19 cellular contexts compared by ENCODE assay signal in the genomic region with DNA sequence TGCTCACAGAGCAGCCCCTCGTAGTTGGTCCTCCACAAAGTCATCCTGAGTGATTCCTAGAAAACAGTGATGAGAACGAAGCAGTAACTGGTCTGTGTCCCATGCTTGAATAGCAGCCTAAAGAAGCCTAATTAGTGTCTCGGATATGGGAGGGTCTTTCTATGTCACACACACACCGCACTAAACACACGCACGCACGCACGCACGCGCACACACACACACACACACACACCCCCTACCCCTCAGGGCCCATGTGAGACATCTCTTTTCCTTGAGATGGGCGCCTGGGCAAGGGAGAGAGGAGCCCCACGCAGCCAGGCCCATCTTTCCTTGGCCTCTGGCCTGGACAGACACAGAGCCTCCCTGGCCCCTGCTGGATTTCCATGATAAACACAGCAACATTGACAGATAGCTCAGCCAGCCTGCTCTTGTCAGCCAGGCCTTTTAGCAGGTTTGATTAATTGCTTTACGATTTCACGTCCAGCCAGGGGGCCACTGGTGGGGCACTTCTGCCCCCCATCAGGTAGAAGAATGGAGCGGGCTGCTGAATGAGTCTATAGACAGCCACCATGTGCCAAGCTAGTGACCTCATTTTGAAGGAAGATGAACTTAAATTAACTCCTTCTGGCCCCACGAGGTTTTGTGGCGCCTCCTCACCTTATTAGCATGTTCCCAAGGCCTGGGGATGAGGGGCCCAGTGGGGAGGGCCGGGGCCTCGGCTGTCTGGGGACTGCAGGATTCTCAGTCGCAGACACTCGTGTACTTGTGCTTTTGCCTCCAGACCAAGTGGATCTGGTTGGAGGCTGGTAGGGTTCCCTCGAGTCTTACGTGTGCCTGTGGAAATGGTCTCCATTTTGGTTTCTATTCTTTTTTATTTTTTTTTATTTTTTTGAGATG. TPM values are rescaled to one million over a fixed set of nuclear protein-coding genes. Genes with fewer than 3 reads are reported as not detected.
"Had no signal": no experiment of that assay in that cellular context is flagged by ENCODE, and none has a peak within 500 bp of the region (broad histone marks: within the 10 kb centered on the region; RNA-seq: fewer than 3 reads in every experiment).

No MANE protein-coding gene starts in this region.

- H3K27me3 Mint-ChIP-seq: activated naive CD8-positive, alpha-beta T cell; central memory CD8-positive, alpha-beta T cell; natural killer cell treated with Interleukin-12 subunit alpha and Interleukin-12 subunit beta and Interleukin-15 and Interleukin-18, amount 100 ng/mL, for 72 hours; stimulated activated naive CD8-positive, alpha-beta T cell treated with anti-CD3 and anti-CD28 coated beads, Interleukin-15, Interleukin-2, amounts not matched to agents 100 ng/mL and 50 ng/mL, for 24 hours had no signal

- H3K27ac Mint-ChIP-seq: activated naive CD8-positive, alpha-beta T cell; mesothelial cell of epicardium; natural killer cell treated with Interleukin-12 subunit alpha and Interleukin-12 subunit beta and Interleukin-15 and Interleukin-18, amount 100 ng/mL, for 72 hours; stimulated activated naive CD8-positive, alpha-beta T cell treated with anti-CD3 and anti-CD28 coated beads, Interleukin-15, Interleukin-2, amounts not matched to agents 100 ng/mL and 50 ng/mL, for 24 hours; T-helper 1 cell treated with Interleukin-12 subunit alpha and Interleukin-12 subunit beta and Interleukin-4 antibody, amounts not matched to agents 30 μg/mL and 1 μg/mL, for 36 hours had no signal

- H3K4me3 Mint-ChIP-seq: activated naive CD8-positive, alpha-beta T cell; central memory CD8-positive, alpha-beta T cell; mesothelial cell of epicardium; natural killer cell treated with Interleukin-12 subunit alpha and Interleukin-12 subunit beta and Interleukin-15 and Interleukin-18, amount 100 ng/mL, for 72 hours; stimulated activated naive CD8-positive, alpha-beta T cell treated with anti-CD3 and anti-CD28 coated beads, Interleukin-15, Interleukin-2, amounts not matched to agents 100 ng/mL and 50 ng/mL, for 24 hours; T-helper 1 cell treated with Interleukin-12 subunit alpha and Interleukin-12 subunit beta and Interleukin-4 antibody, amounts not matched to agents 30 μg/mL and 1 μg/mL, for 36 hours had no signal

- H3K4me1 Mint-ChIP-seq: central memory CD8-positive, alpha-beta T cell; mesothelial cell of epicardium had no signal

- H3K4me3 ChIP-seq: colonic mucosa, lung, prostate gland, right atrium auricular region, transverse colon, uterus had no signal

- H3K36me3 ChIP-seq: uterus had no signal

- H3K27ac ChIP-seq: colonic mucosa, prostate gland, transverse colon, uterus had no signal

- H3K9me3 Mint-ChIP-seq: central memory CD8-positive, alpha-beta T cell; mesothelial cell of epicardium; natural killer cell treated with Interleukin-12 subunit alpha and Interleukin-12 subunit beta and Interleukin-15 and Interleukin-18, amount 100 ng/mL, for 72 hours; stimulated activated naive CD8-positive, alpha-beta T cell treated with anti-CD3 and anti-CD28 coated beads, Interleukin-15, Interleukin-2, amounts not matched to agents 100 ng/mL and 50 ng/mL, for 24 hours; T-helper 1 cell treated with Interleukin-12 subunit alpha and Interleukin-12 subunit beta and Interleukin-4 antibody, amounts not matched to agents 30 μg/mL and 1 μg/mL, for 36 hours had no signal

- DNase-seq: activated CD8-positive, alpha-beta memory T cell treated with anti-CD3 and anti-CD28 coated beads for 24 hours; activated CD8-positive, alpha-beta memory T cell treated with anti-CD3 and anti-CD28 coated beads, Interleukin-2, amount 50 U/mL, for 48 hours; colonic mucosa; occipital lobe; transverse colon; uterus had no signal

- ATAC-seq: activated CD4-positive, CD25-positive, alpha-beta regulatory T cell treated with anti-CD3 and anti-CD28 coated beads, Interleukin-2, amount 50 U/mL, for 24 hours; left lobe of liver; natural killer cell treated with Interleukin-12 subunit alpha and Interleukin-12 subunit beta and Interleukin-15 and Interleukin-18, amount 100 ng/mL, for 72 hours had no signal

- H3K27me3 ChIP-seq: colonic mucosa, right atrium auricular region, transverse colon, uterus had no signal

RNA-seq across cellular contexts. Expression of gene PRDM12, which starts 36.2 kb away (rescaled TPM):
- total RNA-seq: colonic mucosa, epithelial cell of proximal tubule, mesothelial cell of epicardium, occipital lobe, prostate gland, right atrium auricular region, skeletal muscle tissue, transverse colon, uterus had no signal
